13 cellular contexts compared by ENCODE assay signal in the genomic region with DNA sequence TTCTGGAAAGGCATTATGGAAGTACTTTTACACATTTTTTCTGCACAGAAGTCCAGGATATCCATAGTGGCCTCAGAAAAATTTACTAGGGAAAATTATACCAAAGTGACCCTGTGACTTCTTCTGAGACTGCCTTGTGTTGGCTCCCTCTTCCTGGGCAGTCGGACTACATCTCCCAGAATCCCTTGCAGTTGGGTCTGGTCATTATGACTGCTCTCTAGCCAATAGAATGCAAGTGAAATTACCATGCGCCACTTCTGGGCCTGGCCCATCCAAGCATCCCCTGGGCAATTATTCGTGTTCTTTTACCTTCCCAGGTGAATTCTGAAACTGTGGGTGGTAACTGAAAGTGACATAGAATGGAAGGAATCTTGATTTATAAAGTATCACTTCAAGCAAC.
DNase-seq lines count a peak whose midpoint lies in the region; ATAC-seq, FAIRE-seq and TF ChIP-seq lines count a peak whose summit lies in the region.
"Had no signal": no experiment of that assay in that cellular context is flagged by ENCODE, and none has a peak within 500 bp of the region (broad histone marks: within the 10 kb centered on the region; RNA-seq: fewer than 3 reads in every experiment).

No MANE protein-coding gene starts in this region.

- H3K9ac ChIP-seq in K562 (ENCODE audit: insufficient read depth in 1 of 2, low read depth in 2 of 2, low read length in 2 of 2) (no peak overlapping the region), mesenchymal stem cell (ENCODE audit: low read length) (no peak overlapping the region)
- H3K9ac ChIP-seq: BLaER1 treated with 17β-estradiol and CSF1 and Interleukin-3, amounts not matched to agents 10 nM and 100 nM had no signal

- BruUV-seq in K562 (replicated peaks; lab: Mats Ljungman, UMichigan), result no TSS peak

- no peaks in the 10 kb centered on the region for H3K36me3 ChIP-seq in BE2C
- no peaks in the 10 kb centered on the region for H3K36me3 ChIP-seq in K562 (ENCODE audit: control insufficient read depth, insufficient read depth, low read length)
- H3K36me3 ChIP-seq in mesenchymal stem cell (ENCODE audit: control insufficient read depth in 1 of 2, insufficient read depth in 2 of 2, low read depth in 1 of 2, low read length in 2 of 2), result no peaks in the 10 kb centered on the region
- H3K36me3 ChIP-seq: adrenal gland; BLaER1 treated with 17β-estradiol and CSF1 and Interleukin-3, amounts not matched to agents 10 nM and 100 nM had no signal

- no peak overlapping the region for H4K8ac ChIP-seq in mesenchymal stem cell (ENCODE audit: low read length)

- WGBS in K562 (ENCODE audit: insufficient coverage, low coverage, missing lambda C conversion rate), result 4% methylated on average over 3 of the region's 3 CpGs
- WGBS in mesenchymal stem cell, result 49% methylated on average over 3 of the region's 3 CpGs

- no peak for TF ChIP-seq CTCF in BE2C (IDR thresholded peaks at IDR 0.05; ENCODE audit: low read depth, low read length)
- TF ChIP-seq CTCF in K562 (IDR thresholded peaks at IDR 0.05 in 2 of 3, conservative IDR thresholded peaks at IDR 0.05 in 1 of 3; ENCODE audit: insufficient read depth in 2 of 3, low read depth in 1 of 3, low read length in 3 of 3), result no peak; a peak in 1 of 6 replicates

- no peak for TF ChIP-seq RAD21 in K562 (CRISPR knock-in tag; conservative IDR thresholded peaks at IDR 0.05 in 1 of 2, IDR thresholded peaks at IDR 0.05 in 1 of 2)

- no peak overlapping the region for H3K23ac ChIP-seq in mesenchymal stem cell (ENCODE audit: low read length in 2 of 2)

- H3K4me3 ChIP-seq in BE2C (ENCODE audit: low read depth, low read length) (no peak overlapping the region), K562 (no peak overlapping the region), mesenchymal stem cell (ENCODE audit: insufficient read depth in 1 of 2, low read depth in 1 of 2, low read length in 2 of 2) (no peak overlapping the region)
- H3K4me3 ChIP-seq: adrenal gland; BLaER1 treated with 17β-estradiol and CSF1 and Interleukin-3, amounts not matched to agents 10 nM and 100 nM had no signal

- 0 out of 2 replicates have a peak overlapping the region, but pooled peaks have one; percentile 15 for H3K4me2 ChIP-seq in K562 (ENCODE audit: insufficient read depth, low read length)
- no peak overlapping the region for H3K4me2 ChIP-seq in mesenchymal stem cell (ENCODE audit: low read length, poor library complexity, severe bottlenecking)
- H3K4me2 ChIP-seq: BLaER1 treated with 17β-estradiol and CSF1 and Interleukin-3, amounts not matched to agents 10 nM and 100 nM had no signal

- H3K9me3 ChIP-seq in BE2C (no peaks in the 10 kb centered on the region), K562 (replicated peaks; ENCODE audit: control insufficient read depth, insufficient read depth, low read depth, low read length) (no peaks in the 10 kb centered on the region), mesenchymal stem cell (ENCODE audit: control insufficient read depth, low read length) (no peaks in the 10 kb centered on the region)
- H3K9me3 ChIP-seq: adrenal gland had no signal

- no peak overlapping the region for H3K18ac ChIP-seq in mesenchymal stem cell (ENCODE audit: low read depth in 1 of 2, low read length in 2 of 2)

- no peak overlapping the region for H3K4ac ChIP-seq in mesenchymal stem cell (ENCODE audit: low read depth in 1 of 2, low read length in 2 of 2)

- no peaks in the 10 kb centered on the region for H3K79me1 ChIP-seq in mesenchymal stem cell (replicated peaks; ENCODE audit: low read length, poor library complexity, severe bottlenecking)

- no peak overlapping the region for H4K91ac ChIP-seq in mesenchymal stem cell (ENCODE audit: low read length)

- no peaks in the 10 kb centered on the region for H4K20me1 ChIP-seq in K562 (replicated peaks; ENCODE audit: control insufficient read depth, insufficient read depth, low read length)
- H4K20me1 ChIP-seq: BLaER1 treated with 17β-estradiol and CSF1 and Interleukin-3, amounts not matched to agents 10 nM and 100 nM had no signal

- no peaks in the 10 kb centered on the region for H3K79me2 ChIP-seq in K562 (ENCODE audit: control insufficient read depth, insufficient read depth, low read length)

- peak; percentile 64 for DNase-seq in BE2C
- peak; percentile 72 to 83 (median 76) for DNase-seq in K562 (ENCODE audit: extremely low read depth in 1 of 4, low spot score in 3 of 4)
- no peak for DNase-seq in activated T-cell treated with anti-CD3 and anti-CD28 coated beads, Interleukin-2, amount 50 U/mL, for 48 hours
- DNase-seq in mesenchymal stem cell, result no peak
- DNase-seq in activated naive CD4-positive, alpha-beta T cell (lab: John Stamatoyannopoulos, UW), result no peak
- DNase-seq in stimulated activated naive CD4-positive, alpha-beta T cell treated with Interleukin-2 at 50 U/mL for 16 hours (lab: John Stamatoyannopoulos, UW), result no peak
- DNase-seq: activated CD4-positive, alpha-beta T cell treated with anti-CD3 and anti-CD28 coated beads for 1 hour; left cardiac atrium had no signal

- peak; percentile 97 for FAIRE-seq in K562 (lab: Jason Lieb, UNC)

- peak overlapping the region; percentile 67 for H2AFZ ChIP-seq in K562 (ENCODE audit: low read depth, low read length)
- no peak overlapping the region for H2AFZ ChIP-seq in mesenchymal stem cell (ENCODE audit: low read depth, low read length)

- H3K9me1 ChIP-seq in K562 (ENCODE audit: control insufficient read depth, insufficient read depth, low read length), result no peaks in the 10 kb centered on the region

- CTCF ChIA-PET in K562 (lab: Yijun Ruan, JAX; ENCODE audit: low intra/inter-chr PET ratio), result no interaction called here

- H3K4me1 ChIP-seq in BE2C (no peaks in the 10 kb centered on the region; the same call in 1 of the 2 replicates), K562 (replicated peaks in 1 of 2; ENCODE audit: control insufficient read depth in 2 of 2, insufficient read depth in 2 of 2, low read length in 2 of 2) (peaks cover 0 to 4% of the 10 kb centered on the region in 2 experiments; a peak in 1 of 5 replicates), mesenchymal stem cell (ENCODE audit: control insufficient read depth, insufficient read depth, low read depth, low read length) (no peaks in the 10 kb centered on the region)
- H3K4me1 ChIP-seq: adrenal gland; BLaER1 treated with 17β-estradiol and CSF1 and Interleukin-3, amounts not matched to agents 10 nM and 100 nM had no signal

- POLR2A ChIA-PET in K562 (lab: Yijun Ruan, JAX), result no interaction called here

- peak; percentile 62 for ATAC-seq in GM19328 (IDR thresholded peaks at IDR 0.05; ENCODE audit: unreplicated experiment)
- ATAC-seq in HG03432 (IDR thresholded peaks at IDR 0.05; ENCODE audit: unreplicated experiment), result peak; percentile 69
- ATAC-seq in K562, result peak; percentile 99

- H3K27me3 ChIP-seq in BE2C (no peaks in the 10 kb centered on the region), K562 (ENCODE audit: control insufficient read depth in 2 of 2, insufficient read depth in 2 of 2, low read length in 2 of 2) (no peaks in the 10 kb centered on the region; a peak in 1 of 5 replicates), mesenchymal stem cell (ENCODE audit: control insufficient read depth in 1 of 2, insufficient read depth in 1 of 2, low read length in 2 of 2) (no peaks in the 10 kb centered on the region)
- H3K27me3 ChIP-seq: adrenal gland; BLaER1 treated with 17β-estradiol and CSF1 and Interleukin-3, amounts not matched to agents 10 nM and 100 nM had no signal

- no peak for TF ChIP-seq EP300 in K562 (IDR thresholded peaks at IDR 0.05; ENCODE audit: low read length)

- in situ Hi-C loops in K562 (cut with MboI), result no loop called here

- TF ChIP-seq POLR2A in K562 (conservative IDR thresholded peaks at IDR 0.05), result no peak

- H2BK12ac ChIP-seq in mesenchymal stem cell (ENCODE audit: low read length in 2 of 2), result no peak overlapping the region

- no peak overlapping the region for H2BK5ac ChIP-seq in mesenchymal stem cell (ENCODE audit: low read depth, low read length, poor library complexity, severe bottlenecking)

- no peak overlapping the region for H2AK5ac ChIP-seq in mesenchymal stem cell (ENCODE audit: low read length, severe bottlenecking)

- H3K27ac ChIP-seq in K562 (ENCODE audit: extremely low read depth, low read depth, low read length), result no peak overlapping the region
- H3K27ac ChIP-seq in mesenchymal stem cell (ENCODE audit: low read length, poor library complexity, severe bottlenecking), result no peak overlapping the region
- H3K27ac ChIP-seq: adrenal gland; BLaER1 treated with 17β-estradiol and CSF1 and Interleukin-3, amounts not matched to agents 10 nM and 100 nM; HL-60 had no signal

- no peak overlapping the region for H3K14ac ChIP-seq in mesenchymal stem cell (ENCODE audit: low read length in 2 of 2)

- intact Hi-C loops in K562 (cut with micrococcal nuclease), result loop anchor here (5.0 to 10.0 kb wide), 3 partner anchors 184 to 644 kb away; no protein-coding TSS in a partner anchor

- no peak overlapping the region for H2BK120ac ChIP-seq in mesenchymal stem cell (ENCODE audit: low read depth, low read length)

- H2BK15ac ChIP-seq in mesenchymal stem cell (ENCODE audit: low read depth, poor library complexity, severe bottlenecking), result no peak overlapping the region

TF ChIP-seq in K562, 482 proteins besides CTCF, POLR2A, EP300 and RAD21 (continues in another document):
- TF ChIP-seq ZNF316 (IDR thresholded peaks at IDR 0.05), result no peak
- TF ChIP-seq NRF1 (conservative IDR thresholded peaks at IDR 0.05 in 1 of 2, IDR thresholded peaks at IDR 0.05 in 1 of 2), result peak; percentile 25 to 47; a peak in 1 of 4 replicates
- no peak for TF ChIP-seq FUS (optimal IDR thresholded peaks at IDR 0.05; ENCODE audit: low read depth, low read length)
- TF ChIP-seq ZNF699 (CRISPR knock-in tag; IDR thresholded peaks at IDR 0.05; ENCODE audit: insufficient replicate concordance), result no peak
- TF ChIP-seq, protein P1, sequence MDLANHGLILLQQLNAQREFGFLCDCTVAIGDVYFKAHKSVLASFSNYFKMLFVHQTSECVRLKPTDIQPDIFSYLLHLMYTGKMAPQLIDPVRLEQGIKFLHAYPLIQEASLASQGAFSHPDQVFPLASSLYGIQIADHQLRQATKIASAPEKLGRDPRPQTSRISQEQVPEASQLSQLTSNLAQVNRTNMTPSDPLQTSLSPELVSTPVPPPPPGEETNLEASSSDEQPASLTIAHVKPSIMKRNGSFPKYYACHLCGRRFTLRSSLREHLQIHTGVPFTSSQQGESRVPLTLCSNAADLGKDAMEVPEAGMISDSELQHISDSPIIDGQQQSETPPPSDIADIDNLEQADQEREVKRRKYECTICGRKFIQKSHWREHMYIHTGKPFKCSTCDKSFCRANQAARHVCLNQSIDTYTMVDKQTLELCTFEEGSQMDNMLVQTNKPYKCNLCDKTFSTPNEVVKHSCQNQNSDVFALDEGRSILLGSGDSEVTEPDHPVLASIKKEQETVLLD (IDR thresholded peaks at IDR 0.05), result no peak
- peak in 1 of 2 experiments; percentile 79; a peak in 1 of 4 replicates for TF ChIP-seq RCOR1 (IDR thresholded peaks at IDR 0.05; ENCODE audit: borderline replicate concordance in 1 of 2, low read depth in 2 of 2, low read length in 2 of 2)
- peak; percentile 63 for TF ChIP-seq CHD2 (IDR thresholded peaks at IDR 0.05; ENCODE audit: low read depth, low read length)
- TF ChIP-seq ZNF143 (CRISPR knock-in tag; IDR thresholded peaks at IDR 0.05), result peak; percentile 82
- no peak for TF ChIP-seq MTA3 (IDR thresholded peaks at IDR 0.05; ENCODE audit: borderline replicate concordance)
- TF ChIP-seq ELF4 (CRISPR knock-in tag; IDR thresholded peaks at IDR 0.05), result no peak

Comparison
In these comparisons a context has a peak if more than half of its experiments do, and no peak if none do; other contexts are left out.
1. DNase-seq: peak in BE2C (single experiment) and K562 (4 of 4); none in activated T-cell treated with anti-CD3 and anti-CD28 coated beads, Interleukin-2, amount 50 U/mL, for 48 hours (0 of 2), mesenchymal stem cell (single experiment), activated naive CD4-positive, alpha-beta T cell (0 of 4) and stimulated activated naive CD4-positive, alpha-beta T cell treated with Interleukin-2 at 50 U/mL for 16 hours (single experiment).
2. Peak in every context shown above with its lines, with median percentiles within 50 percentile points of each other: ATAC-seq.